17 cellular contexts compared by ENCODE assay signal in the genomic region with DNA sequence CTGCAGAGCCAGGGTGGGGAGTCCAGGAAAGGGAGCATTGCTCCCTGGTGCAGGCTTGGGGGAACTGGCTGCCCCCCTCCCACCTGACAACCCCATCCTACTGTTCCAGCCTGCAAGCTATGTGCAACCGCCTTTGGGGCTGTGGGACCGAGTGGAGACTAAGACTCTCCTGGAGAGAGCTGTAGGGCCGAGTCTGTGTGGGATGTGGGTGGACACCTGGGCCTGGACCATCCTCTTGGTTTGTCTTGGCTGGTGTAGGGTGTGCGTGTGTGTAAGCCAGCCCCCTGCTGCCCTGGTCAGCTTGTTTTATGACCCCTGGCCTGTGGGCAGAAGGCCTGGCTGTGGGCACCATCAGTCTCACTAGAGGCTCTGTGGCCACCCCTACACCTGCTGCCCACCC. TPM values are rescaled to one million over a fixed set of nuclear protein-coding genes. Genes with fewer than 3 reads are reported as not detected.
DNase-seq lines count a peak whose midpoint lies in the region; ATAC-seq and TF ChIP-seq lines count a peak whose summit lies in the region.
"Had no signal": no experiment of that assay in that cellular context is flagged by ENCODE, and none has a peak within 500 bp of the region (broad histone marks: within the 10 kb centered on the region; RNA-seq: fewer than 3 reads in every experiment).

No MANE protein-coding gene starts in this region.

- H3K4me1 ChIP-seq in A673 (ENCODE audit: insufficient read depth, low read length, poor library complexity, severe bottlenecking) = no peaks in the 10 kb centered on the region

- H3K9me3 ChIP-seq in A673 (ENCODE audit: low read depth, low read length, poor library complexity, severe bottlenecking) = no peaks in the 10 kb centered on the region

- no peaks in the 10 kb centered on the region for H3K36me3 ChIP-seq in A673 (ENCODE audit: insufficient read depth, low read length, poor library complexity, severe bottlenecking)

- ATAC-seq in natural killer cell treated with Interleukin-12 subunit alpha and Interleukin-12 subunit beta and Interleukin-15 and Interleukin-18, amount 100 ng/mL, for 72 hours = no peak
- no peak for ATAC-seq in natural killer cell
- ATAC-seq: GM23338 had no signal

- no peaks in the 10 kb centered on the region for H3K36me3 Mint-ChIP-seq in natural killer cell treated with Interleukin-12 subunit alpha and Interleukin-12 subunit beta and Interleukin-15 and Interleukin-18, amount 100 ng/mL, for 72 hours
- no peaks in the 10 kb centered on the region for H3K36me3 Mint-ChIP-seq in natural killer cell
- peaks cover 5% of the 10 kb centered on the region for H3K36me3 Mint-ChIP-seq in chondrocyte (ENCODE audit: low read depth)
- H3K36me3 Mint-ChIP-seq: CD4-positive, alpha-beta memory T cell had no signal

- H3K27me3 ChIP-seq in A673 (replicated peaks; ENCODE audit: insufficient read depth, low read depth, low read length, poor library complexity) = peaks cover 35% of the 10 kb centered on the region

- intact Hi-C loops in natural killer cell (cut with micrococcal nuclease) (no loop called here), posterior vena cava (cut with DNase I) (loop anchor here (5.0 to 10.0 kb wide), 4 partner anchors 101 to 699 kb away; no protein-coding TSS in a partner anchor), A673 (cut with micrococcal nuclease; ENCODE audit: unreplicated experiment) (loop anchor here (2.0 kb wide), 1 partner anchor 699 kb away; no protein-coding TSS in a partner anchor)

- POLR2A ChIA-PET in A673 (lab: Charles Lee; ENCODE audit: low non-redundant PET) = no interaction called here

- no peaks in the 10 kb centered on the region for H3K9me3 Mint-ChIP-seq in natural killer cell treated with Interleukin-12 subunit alpha and Interleukin-12 subunit beta and Interleukin-15 and Interleukin-18, amount 100 ng/mL, for 72 hours
- H3K9me3 Mint-ChIP-seq in natural killer cell (no peaks in the 10 kb centered on the region), chondrocyte (ENCODE audit: low read depth) (no peaks in the 10 kb centered on the region)
- H3K9me3 Mint-ChIP-seq: CD4-positive, alpha-beta memory T cell had no signal

- peaks cover 6 to 9% of the 10 kb centered on the region in 2 donors for H3K4me1 Mint-ChIP-seq in natural killer cell treated with Interleukin-12 subunit alpha and Interleukin-12 subunit beta and Interleukin-15 and Interleukin-18, amount 100 ng/mL, for 72 hours (ENCODE audit: low read depth in 2 of 2)
- H3K4me1 Mint-ChIP-seq in natural killer cell = peaks cover 0 to 8% of the 10 kb centered on the region in 2 donors
- peaks cover 7% of the 10 kb centered on the region for H3K4me1 Mint-ChIP-seq in chondrocyte (ENCODE audit: low read depth)

- no TSS peak for BruUV-seq in A673 (replicated peaks; lab: Mats Ljungman, UMichigan)

- CTCF ChIA-PET in A673 (lab: Charles Lee) = no interaction called here

- DNase-seq in natural killer cell treated with Interleukin-12 subunit alpha and Interleukin-12 subunit beta and Interleukin-15 and Interleukin-18, amount 100 ng/mL, for 72 hours (ENCODE audit: low spot score) = peak; percentile 38
- DNase-seq in natural killer cell (no peak), chondrocyte (ENCODE audit: low spot score) (peak; percentile 56), posterior vena cava (ENCODE audit: low spot score) (peak; percentile 62), A673 (ENCODE audit: low spot score) (no peak), GM19240 (ENCODE audit: insufficient read length, low spot score) (no peak), putamen (ENCODE audit: low spot score) (no peak)
- DNase-seq: C1 segment of cervical spinal cord; CD4-positive, alpha-beta memory T cell; DMS153; DMS79 treated with DMSO at 0.1 percent for 48 hours; EL; H7 had no signal

- no peak overlapping the region for H3K27ac Mint-ChIP-seq in natural killer cell treated with Interleukin-12 subunit alpha and Interleukin-12 subunit beta and Interleukin-15 and Interleukin-18, amount 100 ng/mL, for 72 hours
- H3K27ac Mint-ChIP-seq in natural killer cell = no peak overlapping the region
- no peak overlapping the region for H3K27ac Mint-ChIP-seq in chondrocyte (ENCODE audit: unreplicated experiment)
- H3K27ac Mint-ChIP-seq: B cell; CD4-positive, alpha-beta memory T cell; GM23338 had no signal

- TF ChIP-seq CTCF in natural killer cell (IDR thresholded peaks at IDR 0.05) (no peak), chondrocyte (IDR thresholded peaks at IDR 0.05) (no peak), A673 (conservative IDR thresholded peaks at IDR 0.05; ENCODE audit: low read depth, low read length) (no peak)

- no peak overlapping the region for H3K27ac ChIP-seq in A673 (ENCODE audit: low read depth, low read length, poor library complexity, severe bottlenecking)

- H3K4me3 ChIP-seq in A673 (ENCODE audit: low read depth, low read length, poor library complexity, severe bottlenecking) = no peak overlapping the region
- H3K4me3 ChIP-seq: GM23338 had no signal

- peaks cover 15 to 19% of the 10 kb centered on the region in 2 donors for H3K27me3 Mint-ChIP-seq in natural killer cell treated with Interleukin-12 subunit alpha and Interleukin-12 subunit beta and Interleukin-15 and Interleukin-18, amount 100 ng/mL, for 72 hours
- H3K27me3 Mint-ChIP-seq in natural killer cell (ENCODE audit: low read depth in 2 of 2) (peaks cover 16 to 30% of the 10 kb centered on the region in 2 donors), chondrocyte (ENCODE audit: low read depth) (peaks cover 25% of the 10 kb centered on the region)

- no peak overlapping the region for H3K4me3 Mint-ChIP-seq in natural killer cell treated with Interleukin-12 subunit alpha and Interleukin-12 subunit beta and Interleukin-15 and Interleukin-18, amount 100 ng/mL, for 72 hours
- H3K4me3 Mint-ChIP-seq in natural killer cell (no peak overlapping the region), chondrocyte (ENCODE audit: unreplicated experiment) (no peak overlapping the region)
- H3K4me3 Mint-ChIP-seq: B cell; CD4-positive, alpha-beta memory T cell had no signal

RNA-seq across cellular contexts. Expression of gene RAMP3, which starts 1.6 kb away (rescaled TPM):
- total RNA-seq in natural killer cell treated with Interleukin-12 subunit alpha and Interleukin-12 subunit beta and Interleukin-15 and Interleukin-18, amount 100 ng/mL, for 72 hours = not detected
- not detected for total RNA-seq in natural killer cell
- total RNA-seq in chondrocyte = not detected in 3 replicates
- 10 to 100 TPM; 45.5 to 54.1 TPM for total RNA-seq in posterior vena cava
- not detected in 2 replicates for total RNA-seq in A673 (2021)
- total RNA-seq: A172; B cell; CD4-positive, alpha-beta memory T cell; HT1080 had no signal

RNA-seq across cellular contexts. Expression of gene TBRG4, which starts 44.4 kb away (rescaled TPM):
- total RNA-seq in natural killer cell treated with Interleukin-12 subunit alpha and Interleukin-12 subunit beta and Interleukin-15 and Interleukin-18, amount 100 ng/mL, for 72 hours = 100 to 1,000 TPM; 123 to 211 TPM
- total RNA-seq in natural killer cell (10 to 100 TPM; 48.6 to 56.7 (median 55.9) TPM), chondrocyte (39.5 to 45.7 TPM (median 43.7 TPM) in 3 replicates), posterior vena cava (10 to 100 TPM; 32.5 to 35.1 TPM), A673 (2021) (127 and 136 TPM in 2 replicates)

Comparison
In these comparisons a context has a peak if more than half of its experiments do, and no peak if none do; other contexts are left out.
1. DNase-seq: peak in natural killer cell treated with Interleukin-12 subunit alpha and Interleukin-12 subunit beta and Interleukin-15 and Interleukin-18, amount 100 ng/mL, for 72 hours (single experiment), chondrocyte (single experiment) and posterior vena cava (single experiment); none in natural killer cell (single experiment), A673 (single experiment), GM19240 (single experiment) and putamen (single experiment).
2. RNA of gene RAMP3, which starts 1.6 kb away (total RNA-seq): 45.5 to 54.1 TPM in posterior vena cava; not detected in natural killer cell treated with Interleukin-12 subunit alpha and Interleukin-12 subunit beta and Interleukin-15 and Interleukin-18, amount 100 ng/mL, for 72 hours, not detected in natural killer cell, not detected in chondrocyte and not detected in A673; every median in the first group is over 10 times any median in the second.